ENCODE assay signal across 1 cellular context in genomic region chr6:30816791-30817739, GRCh38.
TF ChIP-seq lines count a peak whose summit lies in the region.

No MANE protein-coding gene starts in this region.

TF ChIP-seq in GM12878, 131 proteins besides CTCF, POLR2A, EP300 and RAD21 (continued from another document and continues in another):
- peak; percentile 34; the same call in 1 of the 2 replicates for TF ChIP-seq ZNF592 (IDR thresholded peaks at IDR 0.05)
- TF ChIP-seq, protein P1, sequence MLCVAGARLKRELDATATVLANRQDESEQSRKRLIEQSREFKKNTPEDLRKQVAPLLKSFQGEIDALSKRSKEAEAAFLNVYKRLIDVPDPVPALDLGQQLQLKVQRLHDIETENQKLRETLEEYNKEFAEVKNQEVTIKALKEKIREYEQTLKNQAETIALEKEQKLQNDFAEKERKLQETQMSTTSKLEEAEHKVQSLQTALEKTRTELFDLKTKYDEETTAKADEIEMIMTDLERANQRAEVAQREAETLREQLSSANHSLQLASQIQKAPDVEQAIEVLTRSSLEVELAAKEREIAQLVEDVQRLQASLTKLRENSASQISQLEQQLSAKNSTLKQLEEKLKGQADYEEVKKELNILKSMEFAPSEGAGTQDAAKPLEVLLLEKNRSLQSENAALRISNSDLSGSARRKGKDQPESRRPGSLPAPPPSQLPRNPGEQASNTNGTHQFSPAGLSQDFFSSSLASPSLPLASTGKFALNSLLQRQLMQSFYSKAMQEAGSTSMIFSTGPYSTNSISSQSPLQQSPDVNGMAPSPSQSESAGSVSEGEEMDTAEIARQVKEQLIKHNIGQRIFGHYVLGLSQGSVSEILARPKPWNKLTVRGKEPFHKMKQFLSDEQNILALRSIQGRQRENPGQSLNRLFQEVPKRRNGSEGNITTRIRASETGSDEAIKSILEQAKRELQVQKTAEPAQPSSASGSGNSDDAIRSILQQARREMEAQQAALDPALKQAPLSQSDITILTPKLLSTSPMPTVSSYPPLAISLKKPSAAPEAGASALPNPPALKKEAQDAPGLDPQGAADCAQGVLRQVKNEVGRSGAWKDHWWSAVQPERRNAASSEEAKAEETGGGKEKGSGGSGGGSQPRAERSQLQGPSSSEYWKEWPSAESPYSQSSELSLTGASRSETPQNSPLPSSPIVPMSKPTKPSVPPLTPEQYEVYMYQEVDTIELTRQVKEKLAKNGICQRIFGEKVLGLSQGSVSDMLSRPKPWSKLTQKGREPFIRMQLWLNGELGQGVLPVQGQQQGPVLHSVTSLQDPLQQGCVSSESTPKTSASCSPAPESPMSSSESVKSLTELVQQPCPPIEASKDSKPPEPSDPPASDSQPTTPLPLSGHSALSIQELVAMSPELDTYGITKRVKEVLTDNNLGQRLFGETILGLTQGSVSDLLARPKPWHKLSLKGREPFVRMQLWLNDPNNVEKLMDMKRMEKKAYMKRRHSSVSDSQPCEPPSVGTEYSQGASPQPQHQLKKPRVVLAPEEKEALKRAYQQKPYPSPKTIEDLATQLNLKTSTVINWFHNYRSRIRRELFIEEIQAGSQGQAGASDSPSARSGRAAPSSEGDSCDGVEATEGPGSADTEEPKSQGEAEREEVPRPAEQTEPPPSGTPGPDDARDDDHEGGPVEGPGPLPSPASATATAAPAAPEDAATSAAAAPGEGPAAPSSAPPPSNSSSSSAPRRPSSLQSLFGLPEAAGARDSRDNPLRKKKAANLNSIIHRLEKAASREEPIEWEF (IDR thresholded peaks at IDR 0.05; ENCODE audit: insufficient replicate concordance, low read depth, low read length): no peak
- TF ChIP-seq WRNIP1 (IDR thresholded peaks at IDR 0.05; ENCODE audit: borderline replicate concordance, low read depth, low read length): no peak
- TF ChIP-seq PRDM15 (CRISPR knock-in tag; IDR thresholded peaks at IDR 0.05): no peak
- TF ChIP-seq CEBPB (IDR thresholded peaks at IDR 0.05; ENCODE audit: borderline replicate concordance in 1 of 2, low read depth in 2 of 2, low read length in 2 of 2): 0 out of 4 replicates have a peak, but pooled peaks of 1 of the 2 experiments have one; percentile 31
- TF ChIP-seq FOS (IDR thresholded peaks at IDR 0.05; ENCODE audit: borderline replicate concordance, extremely low read depth, insufficient read length): no peak
- no peak for TF ChIP-seq RBBP5 (conservative IDR thresholded peaks at IDR 0.05)
- peak in 1 of 2 experiments; percentile 48; a peak in 1 of 4 replicates for TF ChIP-seq BHLHE40 (IDR thresholded peaks at IDR 0.05; ENCODE audit: borderline replicate concordance in 1 of 2, low read depth in 2 of 2, low read length in 1 of 2)
- TF ChIP-seq RELB (IDR thresholded peaks at IDR 0.05; ENCODE audit: low read depth): peak; percentile 100
- TF ChIP-seq ZSCAN29 (IDR thresholded peaks at IDR 0.05): no peak
- no peak for TF ChIP-seq MYC (IDR thresholded peaks at IDR 0.05; ENCODE audit: insufficient read depth, insufficient read length, insufficient replicate concordance, low read length, severe bottlenecking)
- no peak for TF ChIP-seq BRCA1 (IDR thresholded peaks at IDR 0.05; ENCODE audit: low read depth, low read length)
- TF ChIP-seq YY1 (IDR thresholded peaks at IDR 0.05; ENCODE audit: low read depth, low read length): no peak
- no peak; the same call in 1 of the 2 replicates for TF ChIP-seq ASH2L (IDR thresholded peaks at IDR 0.05; ENCODE audit: borderline replicate concordance, low read depth)
- TF ChIP-seq, protein P2, sequence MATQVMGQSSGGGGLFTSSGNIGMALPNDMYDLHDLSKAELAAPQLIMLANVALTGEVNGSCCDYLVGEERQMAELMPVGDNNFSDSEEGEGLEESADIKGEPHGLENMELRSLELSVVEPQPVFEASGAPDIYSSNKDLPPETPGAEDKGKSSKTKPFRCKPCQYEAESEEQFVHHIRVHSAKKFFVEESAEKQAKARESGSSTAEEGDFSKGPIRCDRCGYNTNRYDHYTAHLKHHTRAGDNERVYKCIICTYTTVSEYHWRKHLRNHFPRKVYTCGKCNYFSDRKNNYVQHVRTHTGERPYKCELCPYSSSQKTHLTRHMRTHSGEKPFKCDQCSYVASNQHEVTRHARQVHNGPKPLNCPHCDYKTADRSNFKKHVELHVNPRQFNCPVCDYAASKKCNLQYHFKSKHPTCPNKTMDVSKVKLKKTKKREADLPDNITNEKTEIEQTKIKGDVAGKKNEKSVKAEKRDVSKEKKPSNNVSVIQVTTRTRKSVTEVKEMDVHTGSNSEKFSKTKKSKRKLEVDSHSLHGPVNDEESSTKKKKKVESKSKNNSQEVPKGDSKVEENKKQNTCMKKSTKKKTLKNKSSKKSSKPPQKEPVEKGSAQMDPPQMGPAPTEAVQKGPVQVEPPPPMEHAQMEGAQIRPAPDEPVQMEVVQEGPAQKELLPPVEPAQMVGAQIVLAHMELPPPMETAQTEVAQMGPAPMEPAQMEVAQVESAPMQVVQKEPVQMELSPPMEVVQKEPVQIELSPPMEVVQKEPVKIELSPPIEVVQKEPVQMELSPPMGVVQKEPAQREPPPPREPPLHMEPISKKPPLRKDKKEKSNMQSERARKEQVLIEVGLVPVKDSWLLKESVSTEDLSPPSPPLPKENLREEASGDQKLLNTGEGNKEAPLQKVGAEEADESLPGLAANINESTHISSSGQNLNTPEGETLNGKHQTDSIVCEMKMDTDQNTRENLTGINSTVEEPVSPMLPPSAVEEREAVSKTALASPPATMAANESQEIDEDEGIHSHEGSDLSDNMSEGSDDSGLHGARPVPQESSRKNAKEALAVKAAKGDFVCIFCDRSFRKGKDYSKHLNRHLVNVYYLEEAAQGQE (IDR thresholded peaks at IDR 0.05; ENCODE audit: low read depth, low read length): no peak
- peak; percentile 98 for TF ChIP-seq ZNF217 (IDR thresholded peaks at IDR 0.05)
- no peak for TF ChIP-seq TCF3 (IDR thresholded peaks at IDR 0.05; ENCODE audit: borderline replicate concordance, insufficient read depth, low read depth, low read length)
- no peak for TF ChIP-seq HDAC6 (IDR thresholded peaks at IDR 0.05; ENCODE audit: unreplicated experiment)
- TF ChIP-seq GATAD2B (conservative IDR thresholded peaks at IDR 0.05; ENCODE audit: low read depth): peak; percentile 65
- peak; percentile 70 for TF ChIP-seq BCL11A (IDR thresholded peaks at IDR 0.05; ENCODE audit: low read depth, low read length)
- peak; percentile 87 for TF ChIP-seq NBN (IDR thresholded peaks at IDR 0.05)
- 0 out of 2 replicates have a peak, but pooled peaks have one; percentile 44 for TF ChIP-seq CBFB (IDR thresholded peaks at IDR 0.05; ENCODE audit: low read depth)
- TF ChIP-seq, protein P3, sequence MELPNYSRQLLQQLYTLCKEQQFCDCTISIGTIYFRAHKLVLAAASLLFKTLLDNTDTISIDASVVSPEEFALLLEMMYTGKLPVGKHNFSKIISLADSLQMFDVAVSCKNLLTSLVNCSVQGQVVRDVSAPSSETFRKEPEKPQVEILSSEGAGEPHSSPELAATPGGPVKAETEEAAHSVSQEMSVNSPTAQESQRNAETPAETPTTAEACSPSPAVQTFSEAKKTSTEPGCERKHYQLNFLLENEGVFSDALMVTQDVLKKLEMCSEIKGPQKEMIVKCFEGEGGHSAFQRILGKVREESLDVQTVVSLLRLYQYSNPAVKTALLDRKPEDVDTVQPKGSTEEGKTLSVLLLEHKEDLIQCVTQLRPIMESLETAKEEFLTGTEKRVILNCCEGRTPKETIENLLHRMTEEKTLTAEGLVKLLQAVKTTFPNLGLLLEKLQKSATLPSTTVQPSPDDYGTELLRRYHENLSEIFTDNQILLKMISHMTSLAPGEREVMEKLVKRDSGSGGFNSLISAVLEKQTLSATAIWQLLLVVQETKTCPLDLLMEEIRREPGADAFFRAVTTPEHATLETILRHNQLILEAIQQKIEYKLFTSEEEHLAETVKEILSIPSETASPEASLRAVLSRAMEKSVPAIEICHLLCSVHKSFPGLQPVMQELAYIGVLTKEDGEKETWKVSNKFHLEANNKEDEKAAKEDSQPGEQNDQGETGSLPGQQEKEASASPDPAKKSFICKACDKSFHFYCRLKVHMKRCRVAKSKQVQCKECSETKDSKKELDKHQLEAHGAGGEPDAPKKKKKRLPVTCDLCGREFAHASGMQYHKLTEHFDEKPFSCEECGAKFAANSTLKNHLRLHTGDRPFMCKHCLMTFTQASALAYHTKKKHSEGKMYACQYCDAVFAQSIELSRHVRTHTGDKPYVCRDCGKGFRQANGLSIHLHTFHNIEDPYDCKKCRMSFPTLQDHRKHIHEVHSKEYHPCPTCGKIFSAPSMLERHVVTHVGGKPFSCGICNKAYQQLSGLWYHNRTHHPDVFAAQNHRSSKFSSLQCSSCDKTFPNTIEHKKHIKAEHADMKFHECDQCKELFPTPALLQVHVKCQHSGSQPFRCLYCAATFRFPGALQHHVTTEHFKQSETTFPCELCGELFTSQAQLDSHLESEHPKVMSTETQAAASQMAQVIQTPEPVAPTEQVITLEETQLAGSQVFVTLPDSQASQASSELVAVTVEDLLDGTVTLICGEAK (IDR thresholded peaks at IDR 0.05; ENCODE audit: borderline replicate concordance): 0 out of 2 replicates have a peak, but pooled peaks have one; percentile 5
- TF ChIP-seq BACH1 (IDR thresholded peaks at IDR 0.05; ENCODE audit: borderline replicate concordance): peak; percentile 38; the same call in 1 of the 2 replicates
- no peak for TF ChIP-seq POU2F2 (IDR thresholded peaks at IDR 0.05; ENCODE audit: borderline replicate concordance, low read depth, low read length)
- peak; percentile 99 for TF ChIP-seq IKZF1 (conservative IDR thresholded peaks at IDR 0.05)
- no peak for TF ChIP-seq RB1 (IDR thresholded peaks at IDR 0.05; ENCODE audit: borderline replicate concordance)
- no peak for TF ChIP-seq TARDBP (IDR thresholded peaks at IDR 0.05; ENCODE audit: borderline replicate concordance)
- TF ChIP-seq SRF (IDR thresholded peaks at IDR 0.05; ENCODE audit: low read depth in 2 of 2, low read length in 2 of 2): no peak
- 0 out of 2 replicates have a peak, but pooled peaks have one; percentile 92 for TF ChIP-seq CHD4 (IDR thresholded peaks at IDR 0.05)
